In the genomic region with DNA sequence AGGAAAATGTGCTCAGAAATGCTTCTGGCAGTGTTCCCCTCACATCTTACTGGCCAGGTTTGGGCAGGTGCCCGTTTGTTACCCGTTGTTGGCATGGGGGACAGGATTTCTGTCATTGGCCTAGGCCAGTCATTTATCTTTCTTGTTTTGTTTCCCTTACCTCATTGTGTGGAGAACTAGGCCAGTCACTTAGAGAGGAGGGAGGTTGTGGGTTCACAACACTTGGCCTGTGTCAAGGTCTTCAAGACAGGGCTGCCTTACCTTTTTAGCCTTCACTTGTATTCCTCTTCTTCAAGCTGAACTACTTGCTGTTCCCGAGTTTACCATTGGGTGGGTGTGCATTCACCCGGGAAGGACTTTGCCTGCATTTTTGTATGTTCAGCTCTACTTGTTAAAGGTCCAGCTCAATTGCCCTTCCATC, we compare ENCODE assay signal across 11 cellular contexts. TPM values are rescaled to one million over a fixed set of nuclear protein-coding genes. Genes with fewer than 3 reads are reported as not detected.
DNase-seq lines count a peak whose midpoint lies in the region; ATAC-seq, FAIRE-seq and TF ChIP-seq lines count a peak whose summit lies in the region.
"Had no signal": no experiment of that assay in that cellular context is flagged by ENCODE, and none has a peak within 500 bp of the region (broad histone marks: within the 10 kb centered on the region; RNA-seq: fewer than 3 reads in every experiment).

No MANE protein-coding gene starts in this region.

- peak; percentile 76 for FAIRE-seq in GM19239 (lab: Jason Lieb, UNC)

- no peaks in the 10 kb centered on the region for H3K9me3 Mint-ChIP-seq in activated T-helper 17 cell treated with anti-CD3 and anti-CD28 coated beads, Interleukin-2, amount 50 U/mL, for 72 hours
- H3K9me3 Mint-ChIP-seq: T-helper 2 cell treated with Interferon-gamma antibody and Interleukin-4, amounts not matched to agents 5 μg/mL and 100 μg/mL, for 36 hours had no signal

- H3K27ac ChIP-seq in heart right ventricle: no peak overlapping the region
- peak overlapping the region; percentile 30 for H3K27ac ChIP-seq in rectal smooth muscle tissue (ENCODE audit: low read depth, low read length)

- peak in 4 of 9 donors; percentile 7 to 30 (median 22) for TF ChIP-seq CTCF in heart right ventricle (IDR thresholded peaks at IDR 0.05)

- peaks cover 5% of the 10 kb centered on the region for H3K4me1 Mint-ChIP-seq in activated T-helper 17 cell treated with anti-CD3 and anti-CD28 coated beads, Interleukin-2, amount 50 U/mL, for 72 hours

- H3K4me3 ChIP-seq in heart right ventricle: no peak overlapping the region
- no peak overlapping the region for H3K4me3 ChIP-seq in rectal smooth muscle tissue (ENCODE audit: low read length)

- intact Hi-C loops in heart right ventricle (cut with DNase I): no loop called here

- H3K27me3 Mint-ChIP-seq in activated T-helper 17 cell treated with anti-CD3 and anti-CD28 coated beads, Interleukin-2, amount 50 U/mL, for 72 hours: no peaks in the 10 kb centered on the region

- 38 to 42% methylated on average over 4 of the region's 4 CpGs for WGBS in heart right ventricle, 2 donors

- peak; percentile 60 for ATAC-seq in activated T-helper 17 cell treated with anti-CD3 and anti-CD28 coated beads, Interleukin-2, amount 50 U/mL, for 72 hours (replicated peaks)
- peak in 7 of 8 donors; percentile 29 to 78 (median 63) for ATAC-seq in heart right ventricle

- H3K36me3 Mint-ChIP-seq in activated T-helper 17 cell treated with anti-CD3 and anti-CD28 coated beads, Interleukin-2, amount 50 U/mL, for 72 hours (ENCODE audit: low read depth): no peaks in the 10 kb centered on the region

- no peaks in the 10 kb centered on the region for H3K27me3 ChIP-seq in heart right ventricle
- no peaks in the 10 kb centered on the region for H3K27me3 ChIP-seq in rectal smooth muscle tissue (ENCODE audit: control insufficient read depth, insufficient read depth, low read length)

- DNase-seq in GM19239 (ENCODE audit: insufficient read length, low spot score) (no peak), heart right ventricle (no peak), COLO668 (lab: John Stamatoyannopoulos, UW; ENCODE audit: unreplicated experiment) (no peak), NAMALWA (ENCODE audit: low spot score) (no peak), iPS-NIHi11 (ENCODE audit: low spot score) (no peak), GM19238 (ENCODE audit: insufficient read length, low spot score) (no peak)
- DNase-seq: COR-L47, NCI-H1436 treated with DMSO at 0.1 percent for 48 hours had no signal

- no peak overlapping the region for H3K4me3 Mint-ChIP-seq in activated T-helper 17 cell treated with anti-CD3 and anti-CD28 coated beads, Interleukin-2, amount 50 U/mL, for 72 hours
- H3K4me3 Mint-ChIP-seq: T-helper 2 cell treated with Interferon-gamma antibody and Interleukin-4, amounts not matched to agents 5 μg/mL and 100 μg/mL, for 36 hours had no signal

- no peak overlapping the region for H3K9ac ChIP-seq in rectal smooth muscle tissue (ENCODE audit: low read length)

- H3K9me3 ChIP-seq in heart right ventricle: no peaks in the 10 kb centered on the region

- H3K36me3 ChIP-seq in heart right ventricle (no peaks in the 10 kb centered on the region), rectal smooth muscle tissue (ENCODE audit: control insufficient read depth, insufficient read depth, low read length) (no peaks in the 10 kb centered on the region)

- H3K27ac Mint-ChIP-seq in activated T-helper 17 cell treated with anti-CD3 and anti-CD28 coated beads, Interleukin-2, amount 50 U/mL, for 72 hours: no peak overlapping the region
- H3K27ac Mint-ChIP-seq: T-helper 2 cell treated with Interferon-gamma antibody and Interleukin-4, amounts not matched to agents 5 μg/mL and 100 μg/mL, for 36 hours had no signal

- peaks cover 0 to 14% (median 0%) of the 10 kb centered on the region in 9 donors for H3K4me1 ChIP-seq in heart right ventricle
- H3K4me1 ChIP-seq in rectal smooth muscle tissue (ENCODE audit: control insufficient read depth, insufficient read depth, low read length): no peaks in the 10 kb centered on the region

RNA-seq across cellular contexts. Expression of a gene that starts 17.7 kb away (rescaled TPM):
- 10 to 100 TPM; 28.2 to 31.2 TPM for total RNA-seq in activated T-helper 17 cell treated with anti-CD3 and anti-CD28 coated beads, Interleukin-2, amount 50 U/mL, for 72 hours
- 10 to 100 TPM in 3 of 10 donors, 1 to 10 TPM in 7; 7.4 to 12.6 (median 9.8) TPM for total RNA-seq in heart right ventricle
- polyA plus RNA-seq in heart right ventricle: 1 to 10 TPM; 4.4 to 6.3 TPM

RNA-seq across cellular contexts. Expression of a gene that starts 23.3 kb away (rescaled TPM):
- 10 to 100 TPM; 33.7 to 37.0 TPM for total RNA-seq in activated T-helper 17 cell treated with anti-CD3 and anti-CD28 coated beads, Interleukin-2, amount 50 U/mL, for 72 hours
- total RNA-seq in heart right ventricle: 10 to 100 TPM; 10.6 to 20.9 (median 13.0) TPM
- polyA plus RNA-seq in heart right ventricle: 1 to 10 TPM; 3.3 to 4.0 TPM
